Comparison of ENCODE assay signal across 14 cellular contexts in genomic region chr2:130823171-130823885, GRCh38. TPM values are rescaled to one million over a fixed set of nuclear protein-coding genes. Genes with fewer than 3 reads are reported as not detected.
A peak's percentile ranks its signal among the peaks of the same experiment; 100 is the strongest.
DNase-seq lines count a peak whose midpoint lies in the region; ATAC-seq, FAIRE-seq and TF ChIP-seq lines count a peak whose summit lies in the region.
"Had no signal": no experiment of that assay in that cellular context is flagged by ENCODE, and none has a peak within 500 bp of the region (broad histone marks: within the 10 kb centered on the region; RNA-seq: fewer than 3 reads in every experiment).

No MANE protein-coding gene starts in this region.

- no peak for ATAC-seq in activated CD4-positive, alpha-beta T cell treated with anti-CD3 and anti-CD28 coated beads for 36 hours
- ATAC-seq in HG03571 (IDR thresholded peaks at IDR 0.05; ENCODE audit: unreplicated experiment) = peak; percentile 3
- no peak for ATAC-seq in GM12878
- ATAC-seq in stimulated activated effector memory CD8-positive, alpha-beta T cell treated with anti-CD3 and anti-CD28 coated beads, Interleukin-12 subunit alpha, Interleukin-12 subunit beta, amount 100 ng/mL, for 72 hours = no peak
- ATAC-seq in activated CD4-positive, CD25-positive, alpha-beta regulatory T cell treated with anti-CD3 and anti-CD28 coated beads, Interleukin-2, amount 50 U/mL, for 24 hours = no peak

- TF ChIP-seq RAD21 in GM12878 (IDR thresholded peaks at IDR 0.05; ENCODE audit: insufficient read depth, low read depth, low read length) = no peak

- no peak overlapping the region for H3K9ac ChIP-seq in GM12878 (ENCODE audit: control insufficient read depth, insufficient read depth, low read length)

- no peak overlapping the region; the same call in 1 of the 2 replicates for H3K27ac ChIP-seq in GM12878 (ENCODE audit: control insufficient read depth, insufficient read depth)
- H3K27ac ChIP-seq: upper lobe of left lung had no signal

- TF ChIP-seq POLR2A in GM12878 (IDR thresholded peaks at IDR 0.05; ENCODE audit: low read depth, low read length) = no peak

- TF ChIP-seq CTCF in GM12878 (IDR thresholded peaks at IDR 0.05 in 2 of 3, conservative IDR thresholded peaks at IDR 0.05 in 1 of 3; ENCODE audit: control insufficient read depth in 2 of 3, extremely low read depth in 1 of 3, insufficient read depth in 1 of 3, low read depth in 3 of 3, low read length in 3 of 3) = no peak

- no peaks in the 10 kb centered on the region for H3K9me3 Mint-ChIP-seq in activated CD4-positive, alpha-beta T cell treated with anti-CD3 and anti-CD28 coated beads for 36 hours (ENCODE audit: low read depth)
- no peaks in the 10 kb centered on the region for H3K9me3 Mint-ChIP-seq in stimulated activated effector memory CD8-positive, alpha-beta T cell treated with anti-CD3 and anti-CD28 coated beads, Interleukin-12 subunit alpha, Interleukin-12 subunit beta, amount 100 ng/mL, for 72 hours

- H3K27me3 Mint-ChIP-seq in activated CD4-positive, alpha-beta T cell treated with anti-CD3 and anti-CD28 coated beads for 36 hours = peaks cover 2% of the 10 kb centered on the region

- POLR2A ChIA-PET in activated CD4-positive, alpha-beta T cell treated with anti-CD3 and anti-CD28 coated beads for 36 hours (lab: Charles Lee) = no interaction called here
- POLR2A ChIA-PET in GM12878 (lab: Charles Lee) = interaction anchor here (1.1 kb wide), 1 partner anchor 446 kb away, joined by 4 read pairs; no protein-coding TSS in a partner anchor

- H3K4me3 ChIP-seq in GM12878 = no peak overlapping the region
- H3K4me3 ChIP-seq: MG63, upper lobe of left lung had no signal

- CTCF ChIA-PET in activated CD4-positive, alpha-beta T cell treated with anti-CD3 and anti-CD28 coated beads for 36 hours (lab: Charles Lee) = interaction anchor here (0.5 to 1.4 kb wide), 3 partner anchors 20 to 67 kb away, joined by 3 to 7 read pairs (median 4); no protein-coding TSS in a partner anchor
- CTCF ChIA-PET in GM12878 (lab: Yijun Ruan, JAX) = interaction anchor here (0.5 to 5.6 kb wide), 5 partner anchors 13 to 288 kb away, joined by 3 to 33 read pairs (median 6); no protein-coding TSS in a partner anchor

- H3K27ac Mint-ChIP-seq in activated CD4-positive, alpha-beta T cell treated with anti-CD3 and anti-CD28 coated beads for 36 hours = peak overlapping the region; percentile 89
- H3K27ac Mint-ChIP-seq in stimulated activated effector memory CD8-positive, alpha-beta T cell treated with anti-CD3 and anti-CD28 coated beads, Interleukin-12 subunit alpha, Interleukin-12 subunit beta, amount 100 ng/mL, for 72 hours = peak overlapping the region; percentile 96

- H4K20me1 ChIP-seq in GM12878 (ENCODE audit: control insufficient read depth, insufficient read depth) = no peaks in the 10 kb centered on the region

- BruUV-seq in GM12878 (replicated peaks; lab: Mats Ljungman, UMichigan) = no TSS peak

- peak overlapping the region; percentile 38; the same call in 1 of the 2 replicates for H3K4me2 ChIP-seq in GM12878 (ENCODE audit: control insufficient read depth, insufficient read depth)

- H3K79me2 ChIP-seq in GM12878 (ENCODE audit: control insufficient read depth, insufficient read depth, low read length) = no peaks in the 10 kb centered on the region

- H3K4me1 Mint-ChIP-seq in activated CD4-positive, alpha-beta T cell treated with anti-CD3 and anti-CD28 coated beads for 36 hours = peaks cover 20% of the 10 kb centered on the region
- H3K4me1 Mint-ChIP-seq in stimulated activated effector memory CD8-positive, alpha-beta T cell treated with anti-CD3 and anti-CD28 coated beads, Interleukin-12 subunit alpha, Interleukin-12 subunit beta, amount 100 ng/mL, for 72 hours = peaks cover 22% of the 10 kb centered on the region

- no peaks in the 10 kb centered on the region for H3K27me3 ChIP-seq in GM12878 (replicated peaks in 1 of 2; ENCODE audit: control insufficient read depth in 2 of 2, insufficient read depth in 2 of 2, low read length in 1 of 2)
- H3K27me3 ChIP-seq: MG63, upper lobe of left lung had no signal

- intact Hi-C loops in activated CD4-positive, alpha-beta T cell treated with anti-CD3 and anti-CD28 coated beads for 36 hours (cut with DNase I, micrococcal nuclease) = loop anchor here in 1 of 2 experiments (5.0 to 10.0 kb wide), 2 partner anchors 269 to 479 kb away; partner anchors contain the start of genes FAM168B and IMP4
- intact Hi-C loops in GM12878 (cut with micrococcal nuclease; ENCODE audit: unreplicated experiment) = no loop called here

- no peak for TF ChIP-seq EP300 in GM12878 (IDR thresholded peaks at IDR 0.05; ENCODE audit: borderline replicate concordance in 1 of 2, control insufficient read depth in 1 of 2, low read depth in 2 of 2, low read length in 2 of 2)

- no peaks in the 10 kb centered on the region for H3K36me3 ChIP-seq in GM12878 (ENCODE audit: control insufficient read depth in 2 of 2, insufficient read depth in 2 of 2, low read length in 1 of 2)
- H3K36me3 ChIP-seq: MG63, upper lobe of left lung had no signal

- RAD21 ChIA-PET in GM12878 (lab: Charles Lee; ENCODE audit: unreplicated experiment) = interaction anchor here (2.8 to 2.9 kb wide), 2 partner anchors 24 to 51 kb away, joined by 18 to 32 read pairs; no protein-coding TSS in a partner anchor

- no peaks in the 10 kb centered on the region for H3K9me3 ChIP-seq in GM12878 (replicated peaks; ENCODE audit: control insufficient read depth, insufficient read depth, low read length)
- H3K9me3 ChIP-seq: MG63, upper lobe of left lung had no signal

- WGBS in GM12878 (ENCODE audit: insufficient coverage, insufficient replicate concordance, low lambda C conversion rate, missing lambda C conversion rate) = 25% methylated on average over 10 of the region's 10 CpGs

- H3K4me3 Mint-ChIP-seq in activated CD4-positive, alpha-beta T cell treated with anti-CD3 and anti-CD28 coated beads for 36 hours = no peak overlapping the region
- peak overlapping the region; percentile 67 for H3K4me3 Mint-ChIP-seq in stimulated activated effector memory CD8-positive, alpha-beta T cell treated with anti-CD3 and anti-CD28 coated beads, Interleukin-12 subunit alpha, Interleukin-12 subunit beta, amount 100 ng/mL, for 72 hours

- H3K4me1 ChIP-seq in GM12878 (ENCODE audit: control insufficient read depth, insufficient read depth, low read length) = peaks cover 15% of the 10 kb centered on the region
- H3K4me1 ChIP-seq: upper lobe of left lung had no signal

- in situ Hi-C loops in GM12878 (cut with MboI) = no loop called here

- H2AFZ ChIP-seq in GM12878 (ENCODE audit: control insufficient read depth, low read depth, low read length) = peak overlapping the region; percentile 59

- no peak for FAIRE-seq in GM12878 (lab: Jason Lieb, UNC)

- no peak for DNase-seq in activated CD4-positive, alpha-beta T cell treated with anti-CD3 and anti-CD28 coated beads for 36 hours
- no peak for DNase-seq in activated CD4-positive, alpha-beta T cell treated with anti-CD3 and anti-CD28 coated beads, Interleukin-2, amount 50 U/mL, for 4 hours
- no peak for DNase-seq in GM12878 (ENCODE audit: low read depth, low spot score)
- DNase-seq in stimulated activated effector memory CD8-positive, alpha-beta T cell treated with anti-CD3 and anti-CD28 coated beads, Interleukin-12 subunit alpha, Interleukin-12 subunit beta, amount 100 ng/mL, for 72 hours (ENCODE audit: low spot score in 2 of 2) = no peak
- no peak for DNase-seq in NCI-H2227 (lab: John Stamatoyannopoulos, UW; ENCODE audit: unreplicated experiment)
- no peak for DNase-seq in Kasumi-1 (lab: John Stamatoyannopoulos, UW)
- DNase-seq: activated effector memory CD4-positive, alpha-beta T cell treated with Interleukin-2 at 50 U/mL for 16 hours; central memory CD4-positive, alpha-beta T cell; COR-L47; MG63; SW 1271 had no signal

- H3K36me3 Mint-ChIP-seq in activated CD4-positive, alpha-beta T cell treated with anti-CD3 and anti-CD28 coated beads for 36 hours (ENCODE audit: low read depth) = no peaks in the 10 kb centered on the region
- no peaks in the 10 kb centered on the region for H3K36me3 Mint-ChIP-seq in stimulated activated effector memory CD8-positive, alpha-beta T cell treated with anti-CD3 and anti-CD28 coated beads, Interleukin-12 subunit alpha, Interleukin-12 subunit beta, amount 100 ng/mL, for 72 hours

- SMC1A ChIA-PET in GM12878 (lab: Charles Lee; ENCODE audit: uncharacterized antibody, unreplicated experiment) = interaction anchor here (1.8 to 4.5 kb wide), 3 partner anchors 12 to 50 kb away, joined by 10 to 20 read pairs (median 14); no protein-coding TSS in a partner anchor

RNA-seq across cellular contexts. Expression of gene ARHGEF4, which starts 13.4 kb away (rescaled TPM):
- total RNA-seq in activated CD4-positive, alpha-beta T cell treated with anti-CD3 and anti-CD28 coated beads for 36 hours = 1 to 10 TPM; 1.2 to 1.9 TPM
- total RNA-seq in GM12878 (2013; cell fraction: nucleolus; rRNA removed) = 15.4 and 16.4 TPM in 2 replicates
- total RNA-seq in GM12878 (2014; rRNA removed) = not detected in 2 replicates
- not detected in 2 replicates for total RNA-seq in GM12878 (2014; rRNA removed; fragmentation: Illumina TruSeq; extraction: Trizol)
- total RNA-seq in GM12878 (2021) = 0.21 TPM in 2 replicates
- not detected for polyA plus RNA-seq in GM12878 (2011; ENCODE audit: low read depth)
- 0.04 and 0.12 TPM in 2 replicates for polyA plus RNA-seq in GM12878 (2011; rRNA removed)
- polyA plus RNA-seq in GM12878 (2011; cell fraction: cytosol; rRNA removed) = 0.15 and 0.16 TPM in 2 replicates
- 1.2 and 1.8 TPM in 2 replicates for polyA plus RNA-seq in GM12878 (2011; cell fraction: nucleus; rRNA removed)
- polyA plus RNA-seq in GM12878 (2012) = 0.04 and 0.11 TPM in 2 replicates
- polyA plus RNA-seq in GM12878 (2014; fragmentation: Illumina TruSeq; extraction: Trizol) = 0.06 TPM in 1 of 2 replicates, not detected in the other
- under 1 TPM in 1 of 2 experiments, not detected in 1; 0.02 TPM for polyA plus RNA-seq in GM12878 (2014; fragmentation: Nextera tagmentation; extraction: Ambion mirVana)
- polyA plus RNA-seq in GM12878 (2014; rRNA removed) = not detected in 2 replicates
- polyA plus RNA-seq in GM12878 (2016; fragmentation: Nextera tagmentation; extraction: Ambion mirVana) = under 1 TPM in 1 of 2 experiments, not detected in 1; 0.24 TPM
- 0.41 and 0.66 TPM in 2 replicates for polyA minus RNA-seq in GM12878 (2011; rRNA and poly(A)+ RNA removed)
- 0.42 TPM in 1 of 2 replicates, not detected in the other for polyA minus RNA-seq in GM12878 (2011; cell fraction: cytosol; rRNA and poly(A)+ RNA removed)
- 0.60 and 0.77 TPM in 2 replicates for polyA minus RNA-seq in GM12878 (2011; cell fraction: nucleus; rRNA and poly(A)+ RNA removed)
